8 cellular contexts compared by ENCODE assay signal in the genomic region with DNA sequence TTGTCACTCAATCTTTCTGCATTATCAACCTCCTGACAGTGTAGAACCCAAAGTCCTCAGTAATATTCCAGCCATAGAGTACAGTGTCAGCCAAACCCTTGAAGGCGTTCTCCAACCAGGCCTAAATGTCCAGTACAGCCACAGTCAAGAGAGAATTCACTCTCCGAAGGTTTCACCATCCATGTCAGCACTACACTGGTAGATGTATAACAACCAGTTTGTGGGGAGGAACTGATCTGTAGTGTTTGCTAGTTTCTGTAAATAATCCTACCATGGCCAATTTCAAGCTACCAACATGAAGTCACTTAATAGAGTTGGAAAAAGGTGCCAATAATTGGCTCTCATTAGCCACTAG. TPM values are rescaled to one million over a fixed set of nuclear protein-coding genes. Genes with fewer than 3 reads are reported as not detected.
DNase-seq lines count a peak whose midpoint lies in the region; TF ChIP-seq lines count a peak whose summit lies in the region.

No MANE protein-coding gene starts in this region.

- H2AFZ ChIP-seq in H9 (ENCODE audit: low read length) = no peak overlapping the region
- no peak overlapping the region for H2AFZ ChIP-seq in smooth muscle cell (ENCODE audit: low read depth)

- no peaks in the 10 kb centered on the region; the same call in 1 of the 2 replicates for H3K27me3 Mint-ChIP-seq in H9 (ENCODE audit: low read depth)

- TF ChIP-seq CTCF in H9 (conservative IDR thresholded peaks at IDR 0.05) = no peak
- no peak for TF ChIP-seq CTCF in fibroblast of pulmonary artery (IDR thresholded peaks at IDR 0.05; ENCODE audit: low read length, missing control alignments)
- TF ChIP-seq CTCF in smooth muscle cell (IDR thresholded peaks at IDR 0.05; ENCODE audit: borderline replicate concordance, insufficient read depth, poor library complexity, severe bottlenecking) = no peak

- H2BK15ac ChIP-seq in H9 (ENCODE audit: low read depth, low read length) = no peak overlapping the region

- H3K79me2 ChIP-seq in H9 (ENCODE audit: insufficient read depth, low read length) = no peaks in the 10 kb centered on the region
- peaks cover 25% of the 10 kb centered on the region for H3K79me2 ChIP-seq in smooth muscle cell (ENCODE audit: low read depth)

- H3T11ph ChIP-seq in H9 (ENCODE audit: low read length) = no peak overlapping the region

- H3K14ac ChIP-seq in H9 (ENCODE audit: insufficient read depth, low read length) = no peak overlapping the region

- H2BK5ac ChIP-seq in H9 (ENCODE audit: insufficient read length, low read length) = no peak overlapping the region

- no peak overlapping the region for H2BK20ac ChIP-seq in H9 (ENCODE audit: low read depth, low read length, poor library complexity, severe bottlenecking)

- no peak overlapping the region for H2BK12ac ChIP-seq in H9 (ENCODE audit: insufficient read length, low read depth, low read length)

- peaks cover 0 to 20% (median 14%) of the 10 kb centered on the region in 3 experiments; a peak in 5 of 7 replicates for H3K36me3 Mint-ChIP-seq in H9 (ENCODE audit: insufficient read depth in 1 of 3, low read depth in 3 of 3)

- H4K8ac ChIP-seq in H9 (replicated peaks; ENCODE audit: insufficient read length, low read depth, low read length) = no peak overlapping the region

- H3K4me1 ChIP-seq in H9 (ENCODE audit: insufficient read depth, low read length) = no peaks in the 10 kb centered on the region
- H3K4me1 ChIP-seq in smooth muscle cell (ENCODE audit: low read depth) = peaks cover 3% of the 10 kb centered on the region

- H3K23me2 ChIP-seq in H9 (ENCODE audit: insufficient read length, low read depth, low read length, poor library complexity, severe bottlenecking) = peaks cover 11% of the 10 kb centered on the region

- no peak overlapping the region for H3K18ac ChIP-seq in H9 (ENCODE audit: insufficient read length, low read depth, low read length)

- H3K4me2 ChIP-seq in H9 (ENCODE audit: insufficient read depth, insufficient read length, low read length) (peak overlapping the region; percentile 56), smooth muscle cell (peak overlapping the region; percentile 87)

- no peak overlapping the region for H3K4ac ChIP-seq in H9 (ENCODE audit: low read depth, low read length)

- H3K4me1 Mint-ChIP-seq in H9 = peaks cover 18 to 26% of the 10 kb centered on the region in 2 experiments

- peaks cover 4% of the 10 kb centered on the region for H3F3A ChIP-seq in smooth muscle cell (ENCODE audit: low read depth)

- no peak overlapping the region for H2AK5ac ChIP-seq in H9 (ENCODE audit: insufficient read length, low read length)

- H3K9me3 ChIP-seq in H9 (ENCODE audit: control insufficient read depth, low read depth, low read length) (no peaks in the 10 kb centered on the region), SK-N-MC (ENCODE audit: low read depth, low read length) (no peaks in the 10 kb centered on the region), smooth muscle cell (replicated peaks; ENCODE audit: low read depth) (no peaks in the 10 kb centered on the region)

- no peak overlapping the region for H4K5ac ChIP-seq in H9 (ENCODE audit: insufficient read length, low read depth, low read length)

- no peak overlapping the region for H3K23ac ChIP-seq in H9 (ENCODE audit: insufficient read length, low read depth, low read length)

- no peak overlapping the region for H4K91ac ChIP-seq in H9 (ENCODE audit: insufficient read length, low read depth, low read length)

- peak overlapping the region in 2 of 3 experiments; percentile 29 to 93; a peak in 4 of 7 replicates for H3K27ac Mint-ChIP-seq in H9

- H3K4me3 ChIP-seq in SK-N-MC (peak overlapping the region; percentile 97), fibroblast of pulmonary artery (replicated peaks; ENCODE audit: low read depth, low read length) (peak overlapping the region; percentile 85), smooth muscle cell (peak overlapping the region; percentile 69)

- no peak overlapping the region for H3K56ac ChIP-seq in H9 (ENCODE audit: insufficient read length, low read depth, low read length)

- H3K27ac ChIP-seq in H9 (ENCODE audit: insufficient read length, low read depth, low read length) (no peak overlapping the region), SK-N-MC (no peak overlapping the region), smooth muscle cell (ENCODE audit: low read depth) (peak overlapping the region; percentile 64)

- peak overlapping the region; percentile 94 to 96 for H3K4me3 Mint-ChIP-seq in H9

- DNase-seq in H9 = no peak
- no peak for DNase-seq in SK-N-MC (ENCODE audit: low read depth, low spot score)
- DNase-seq in fibroblast of pulmonary artery (ENCODE audit: low read depth) = no peak
- no peak for DNase-seq in smooth muscle cell (lab: John Stamatoyannopoulos, UW; ENCODE audit: unreplicated experiment)
- no peak for DNase-seq in stimulated activated CD8-positive, alpha-beta memory T cell treated with anti-CD3 and anti-CD28 coated beads, Interleukin-4, amount 100 ng/mL, for 48 hours
- no peak for DNase-seq in inferior parietal cortex (ENCODE audit: extremely low spot score)
- no peak for DNase-seq in DMS53 (lab: John Stamatoyannopoulos, UW)
- no peak for DNase-seq in SHP77 (lab: John Stamatoyannopoulos, UW)

- H3K36me3 ChIP-seq in SK-N-MC (ENCODE audit: insufficient read depth, low read length) (peaks cover 9% of the 10 kb centered on the region; the same call in 1 of the 2 replicates), smooth muscle cell (ENCODE audit: low read depth) (no peaks in the 10 kb centered on the region)

- H3K9ac ChIP-seq in H9 (ENCODE audit: extremely low read depth, insufficient read length, low read length) (no peak overlapping the region), SK-N-MC (ENCODE audit: insufficient read length) (no peak overlapping the region), smooth muscle cell (ENCODE audit: low read depth) (no peak overlapping the region)

- H3K27me3 ChIP-seq in H9 (ENCODE audit: insufficient read depth, low read length) (no peaks in the 10 kb centered on the region), smooth muscle cell (ENCODE audit: low read depth) (no peaks in the 10 kb centered on the region)

- H4K20me1 ChIP-seq in H9 (ENCODE audit: control insufficient read depth, insufficient read depth, insufficient read length) (no peaks in the 10 kb centered on the region), smooth muscle cell (ENCODE audit: low read depth) (no peaks in the 10 kb centered on the region)

- H3K9me3 Mint-ChIP-seq in H9 = no peaks in the 10 kb centered on the region; a peak in 1 of 5 replicates

- H2BK120ac ChIP-seq in H9 (ENCODE audit: low read depth, low read length, poor library complexity, severe bottlenecking) = no peak overlapping the region

- H3K79me1 ChIP-seq in H9 (ENCODE audit: insufficient read depth, low read depth, low read length, poor library complexity, severe bottlenecking) = peaks cover 9% of the 10 kb centered on the region

- WGBS in H9 (ENCODE audit: extremely low coverage, insufficient read length, low lambda C conversion rate) = no CpG with 5 or more reads among the region's 2 CpGs
- 91% methylated on average over 2 of the region's 2 CpGs for WGBS in smooth muscle cell (ENCODE audit: low lambda C conversion rate)

RNA-seq across cellular contexts. Expression of a gene that starts 0.5 kb away (rescaled TPM):
- total RNA-seq in H9 (2021) (18.8 and 19.0 TPM in 2 replicates), smooth muscle cell (31.0 and 33.0 TPM in 2 replicates)
- polyA plus RNA-seq in smooth muscle cell = 36.8 and 42.3 TPM in 2 replicates

RNA-seq across cellular contexts. Expression of a gene that starts 3.0 kb away (rescaled TPM):
- total RNA-seq in H9 (2021) (42.0 and 46.2 TPM in 2 replicates), smooth muscle cell (29.7 and 32.5 TPM in 2 replicates)
- polyA plus RNA-seq in smooth muscle cell = 46.8 and 63.9 TPM in 2 replicates

RNA-seq across cellular contexts. Expression of a gene that starts 10.8 kb away (rescaled TPM):
- not detected in 2 replicates for total RNA-seq in H9 (2021)
- 0.85 TPM in 1 of 2 replicates, not detected in the other for total RNA-seq in smooth muscle cell
- 0.89 and 1.3 TPM in 2 replicates for polyA plus RNA-seq in smooth muscle cell

RNA-seq across cellular contexts. Expression of a gene that starts 15.8 kb away (rescaled TPM):
- total RNA-seq in H9 (2021) (214 and 225 TPM in 2 replicates), smooth muscle cell (209 and 211 TPM in 2 replicates)
- polyA plus RNA-seq in smooth muscle cell = 375 and 432 TPM in 2 replicates

RNA-seq across cellular contexts. Expression of a gene that starts 16.4 kb away (rescaled TPM):
- total RNA-seq in H9 (2021) (84.7 and 86.9 TPM in 2 replicates), smooth muscle cell (38.8 and 65.0 TPM in 2 replicates)
- 43.4 and 55.9 TPM in 2 replicates for polyA plus RNA-seq in smooth muscle cell
